In genomic region chrX:131845771-131846170, GRCh38 we compare ENCODE assay signal across 27 cellular contexts.
"Had no signal": no experiment of that assay in that cellular context is flagged by ENCODE, and none has a peak within 500 bp of the region (broad histone marks: within the 10 kb centered on the region; RNA-seq: fewer than 3 reads in every experiment).

No MANE protein-coding gene starts in this region.

- H3K4me3 ChIP-seq: body of pancreas, esophagus muscularis mucosa, gastrocnemius medialis had no signal

- H3K36me3 ChIP-seq: esophagus muscularis mucosa, gastrocnemius medialis had no signal

- H3K4me3 Mint-ChIP-seq: activated CD4-positive, alpha-beta memory T cell treated with anti-CD3 and anti-CD28 coated beads, Interleukin-2, amount 10 ng/mL, durations not matched to agents 7 days and 5 days; activated CD4-positive, alpha-beta T cell treated with anti-CD3 and anti-CD28 coated beads, Interleukin-2, amount 10 ng/mL, durations not matched to agents 7 days and 5 days; activated naive CD4-positive, alpha-beta T cell treated with anti-CD3 and anti-CD28 coated beads, Interleukin-2, amount 10 ng/mL, durations not matched to agents 7 days and 5 days; activated T-cell treated with anti-CD3 and anti-CD28 coated beads, Interleukin-2, amount 50 U/mL, for 24 hours; activated T-cell treated with anti-CD3 and anti-CD28 coated beads, Interleukin-2, amount 50 U/mL, for 72 hours; effector memory CD8-positive, alpha-beta T cell had no signal

- FAIRE-seq: colon had no signal

- H3K36me3 Mint-ChIP-seq: activated naive CD4-positive, alpha-beta T cell treated with anti-CD3 and anti-CD28 coated beads, Interleukin-2, amount 10 ng/mL, durations not matched to agents 7 days and 5 days; activated naive CD4-positive, alpha-beta T cell treated with anti-CD3 and anti-CD28 coated beads, Interleukin-2, amount 50 U/mL, for 72 hours had no signal

- H3K27me3 Mint-ChIP-seq: activated CD4-positive, alpha-beta memory T cell treated with anti-CD3 and anti-CD28 coated beads, Interleukin-2, amount 10 ng/mL, durations not matched to agents 7 days and 5 days; activated CD4-positive, alpha-beta T cell treated with anti-CD3 and anti-CD28 coated beads, Interleukin-2, amount 10 ng/mL, durations not matched to agents 7 days and 5 days; effector memory CD8-positive, alpha-beta T cell had no signal

- H3K4me1 ChIP-seq: body of pancreas, foreskin keratinocyte, gastrocnemius medialis had no signal

- H3K9me3 ChIP-seq: body of pancreas, esophagus muscularis mucosa, gastrocnemius medialis had no signal

- H3K27ac ChIP-seq: body of pancreas, esophagus muscularis mucosa, foreskin keratinocyte, gastrocnemius medialis had no signal

- H3K27me3 ChIP-seq: body of pancreas, esophagus muscularis mucosa, foreskin keratinocyte, gastrocnemius medialis had no signal

- H3K27ac Mint-ChIP-seq: activated CD4-positive, alpha-beta memory T cell treated with anti-CD3 and anti-CD28 coated beads, Interleukin-2, amount 10 ng/mL, durations not matched to agents 7 days and 5 days; activated CD4-positive, alpha-beta T cell treated with anti-CD3 and anti-CD28 coated beads, Interleukin-2, amount 10 ng/mL, durations not matched to agents 7 days and 5 days; activated naive CD4-positive, alpha-beta T cell treated with anti-CD3 and anti-CD28 coated beads, Interleukin-2, amount 10 ng/mL, durations not matched to agents 7 days and 5 days; activated naive CD4-positive, alpha-beta T cell treated with anti-CD3 and anti-CD28 coated beads, Interleukin-2, amount 50 U/mL, for 72 hours; activated T-cell treated with anti-CD3 and anti-CD28 coated beads, Interleukin-2, amount 50 U/mL, for 24 hours; activated T-cell treated with anti-CD3 and anti-CD28 coated beads, Interleukin-2, amount 50 U/mL, for 72 hours; effector memory CD8-positive, alpha-beta T cell had no signal

- DNase-seq: activated CD4-positive, alpha-beta memory T cell treated with anti-CD3 and anti-CD28 coated beads, Interleukin-2, amount 10 ng/mL, durations not matched to agents 7 days and 5 days; activated CD4-positive, alpha-beta T cell treated with anti-CD3 and anti-CD28 coated beads for 4 hours; activated CD4-positive, alpha-beta T cell treated with anti-CD3 and anti-CD28 coated beads, Interleukin-2, amount 10 ng/mL, durations not matched to agents 7 days and 5 days; activated CD4-positive, alpha-beta T cell treated with anti-CD3 and anti-CD28 coated beads, Interleukin-2, amount 50 U/mL, for 4 hours; activated CD4-positive, CD25-positive, alpha-beta regulatory T cell; activated CD4-positive, CD25-positive, alpha-beta regulatory T cell treated with anti-CD3 and anti-CD28 coated beads, Interleukin-2, amount 50 U/mL, for 72 hours; activated CD8-positive, alpha-beta memory T cell treated with anti-CD3 and anti-CD28 coated beads, Interleukin-2, amount 50 U/mL, for 48 hours; activated gamma-delta T cell; activated naive CD4-positive, alpha-beta T cell; activated naive CD4-positive, alpha-beta T cell treated with anti-CD3 and anti-CD28 coated beads, Interleukin-2, amount 10 ng/mL, durations not matched to agents 7 days and 5 days; activated T-cell treated with anti-CD3 and anti-CD28 coated beads for 4 hours; activated T-cell treated with anti-CD3 and anti-CD28 coated beads, Interleukin-2, amount 50 U/mL, for 24 hours; activated T-cell treated with anti-CD3 and anti-CD28 coated beads, Interleukin-2, amount 50 U/mL, for 72 hours; amniotic stem cell; anterior cingulate cortex; body of pancreas; caudate nucleus; cortex of kidney; effector CD4-positive, alpha-beta T cell; effector memory CD8-positive, alpha-beta T cell; gastrocnemius medialis; glutamatergic neuron; T-helper 2 cell had no signal

- H3K9me3 Mint-ChIP-seq: activated CD4-positive, alpha-beta memory T cell treated with anti-CD3 and anti-CD28 coated beads, Interleukin-2, amount 10 ng/mL, durations not matched to agents 7 days and 5 days; activated CD4-positive, alpha-beta T cell treated with anti-CD3 and anti-CD28 coated beads, Interleukin-2, amount 10 ng/mL, durations not matched to agents 7 days and 5 days; activated naive CD4-positive, alpha-beta T cell treated with anti-CD3 and anti-CD28 coated beads, Interleukin-2, amount 10 ng/mL, durations not matched to agents 7 days and 5 days; activated naive CD4-positive, alpha-beta T cell treated with anti-CD3 and anti-CD28 coated beads, Interleukin-2, amount 50 U/mL, for 72 hours; activated T-cell treated with anti-CD3 and anti-CD28 coated beads, Interleukin-2, amount 50 U/mL, for 24 hours; activated T-cell treated with anti-CD3 and anti-CD28 coated beads, Interleukin-2, amount 50 U/mL, for 72 hours; effector memory CD8-positive, alpha-beta T cell had no signal

- ATAC-seq: activated naive CD4-positive, alpha-beta T cell treated with anti-CD3 and anti-CD28 coated beads, Interleukin-2, amount 50 U/mL, for 72 hours; activated T-cell treated with anti-CD3 and anti-CD28 coated beads, Interleukin-2, amount 50 U/mL, for 72 hours; body of pancreas; effector memory CD8-positive, alpha-beta T cell; foreskin keratinocyte; gastrocnemius medialis had no signal
